ENCODE assay signal across 7 cellular contexts in the genomic region with DNA sequence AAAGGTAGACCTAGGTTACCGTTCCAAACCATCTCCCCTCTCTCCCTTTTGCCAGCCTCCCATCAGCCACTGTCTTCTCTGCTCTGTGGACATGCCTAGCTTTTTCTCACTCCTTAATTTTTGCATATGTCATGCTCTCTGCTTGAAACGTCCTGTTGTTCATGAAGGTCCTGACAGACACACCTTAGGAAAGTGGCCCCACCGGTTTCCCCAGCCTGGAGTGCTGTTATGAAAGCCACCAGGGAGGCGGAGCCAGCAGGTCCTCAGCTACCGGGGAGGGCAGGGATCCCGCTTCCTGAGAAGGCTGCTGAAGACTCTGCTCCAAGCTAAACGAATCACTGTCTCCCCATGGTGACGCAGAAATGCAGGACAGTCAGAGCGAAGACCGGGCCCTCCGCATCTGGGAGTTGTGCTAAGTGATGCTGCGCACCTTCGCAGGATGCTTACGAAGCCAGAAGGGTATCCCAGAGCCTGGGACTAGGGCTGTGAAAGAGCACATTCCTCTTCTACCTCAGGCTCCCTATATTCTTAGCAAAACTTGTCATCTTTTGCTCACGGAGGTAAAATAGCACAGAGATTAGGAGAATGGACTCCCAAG. TPM values are rescaled to one million over a fixed set of nuclear protein-coding genes. Genes with fewer than 3 reads are reported as not detected.
DNase-seq lines count a peak whose midpoint lies in the region; ATAC-seq and TF ChIP-seq lines count a peak whose summit lies in the region.
"Had no signal": no experiment of that assay in that cellular context is flagged by ENCODE, and none has a peak within 500 bp of the region (broad histone marks: within the 10 kb centered on the region; RNA-seq: fewer than 3 reads in every experiment).

No MANE protein-coding gene starts in this region.

- intact Hi-C loops in Calu3 (cut with micrococcal nuclease; ENCODE audit: unreplicated experiment), result loop anchor here (2.0 to 5.0 kb wide), 2 partner anchors 119 to 301 kb away; no protein-coding TSS in a partner anchor
- intact Hi-C loops in esophagus squamous epithelium (cut with DNase I), result no loop called here

- H3K4me1 Mint-ChIP-seq in Calu3 (ENCODE audit: low read depth, unreplicated experiment), result peaks cover 31% of the 10 kb centered on the region

- H3K9me3 ChIP-seq in Peyer's patch (no peaks in the 10 kb centered on the region), esophagus squamous epithelium (no peaks in the 10 kb centered on the region)

- H3K36me3 ChIP-seq in Peyer's patch (no peaks in the 10 kb centered on the region), esophagus squamous epithelium (no peaks in the 10 kb centered on the region)

- TF ChIP-seq POLR2A in Peyer's patch (IDR thresholded peaks at IDR 0.05) (peak in 1 of 2 donors; percentile 7), esophagus squamous epithelium (IDR thresholded peaks at IDR 0.05) (no peak)

- H3K9me3 Mint-ChIP-seq in Calu3 (ENCODE audit: low read depth, unreplicated experiment), result no peaks in the 10 kb centered on the region

- WGBS in esophagus squamous epithelium, 2 donors, result 4 to 14% methylated on average over 5 to 14 of the region's 15 CpGs

- DNase-seq in Calu3 (peak; percentile 90), Peyer's patch (peak; percentile 67 to 90 (median 87)), esophagus squamous epithelium (lab: John Stamatoyannopoulos, UW) (no peak), NCI-H226 (no peak)
- DNase-seq in stimulated activated CD4-positive, alpha-beta T cell treated with anti-CD3 and anti-CD28 coated beads, Interleukin-4, amount 100 ng/mL, for 1 hour, result peak; percentile 28

- H3K27ac ChIP-seq in Peyer's patch (peak overlapping the region; percentile 67 to 85 (median 74)), esophagus squamous epithelium (peak overlapping the region; percentile 80 to 95 (median 86))

- peaks cover 0 to 6% of the 10 kb centered on the region in 2 donors for H3K27me3 ChIP-seq in Peyer's patch
- peaks cover 0 to 40% (median 2%) of the 10 kb centered on the region in 4 donors for H3K27me3 ChIP-seq in esophagus squamous epithelium

- no peak for ATAC-seq in HG03457 (IDR thresholded peaks at IDR 0.05; ENCODE audit: unreplicated experiment)

- peak overlapping the region; percentile 21 to 46 (median 28) for H3K4me3 ChIP-seq in Peyer's patch
- peak overlapping the region; percentile 2 to 56 (median 40) for H3K4me3 ChIP-seq in esophagus squamous epithelium

- no peaks in the 10 kb centered on the region for H3K27me3 Mint-ChIP-seq in Calu3 (ENCODE audit: unreplicated experiment)

- H3K36me3 Mint-ChIP-seq in Calu3 (ENCODE audit: insufficient read depth, unreplicated experiment), result peaks cover 39% of the 10 kb centered on the region

- peak overlapping the region; percentile 80 for H3K4me3 Mint-ChIP-seq in Calu3 (ENCODE audit: low read depth, unreplicated experiment)

- BruUV-seq in Calu3 (replicated peaks; lab: Mats Ljungman, UMichigan), result no TSS peak

- H3K27ac Mint-ChIP-seq in Calu3 (ENCODE audit: unreplicated experiment), result peak overlapping the region; percentile 99

- TF ChIP-seq CTCF in Calu3 (IDR thresholded peaks at IDR 0.05; ENCODE audit: unreplicated experiment) (no peak), Peyer's patch (IDR thresholded peaks at IDR 0.05) (no peak), esophagus squamous epithelium (IDR thresholded peaks at IDR 0.05) (peak in 2 of 6 experiments; percentile 2 to 7)

- H3K4me1 ChIP-seq in Peyer's patch (peaks cover 9 to 48% (median 24%) of the 10 kb centered on the region in 4 donors), esophagus squamous epithelium (peaks cover 30 to 65% (median 34%) of the 10 kb centered on the region in 3 donors)

- CTCF ChIA-PET in Calu3 (lab: Charles Lee), result interaction anchor here (0.9 to 2.1 kb wide), 14 partner anchors 11 to 283 kb away, joined by 3 to 23 read pairs (median 4); partner anchors contain the start of genes ACADVL, DLG4, DVL2 and GABARAP

RNA-seq across cellular contexts. Expression of gene SLC16A11, which starts 2.3 kb away (rescaled TPM):
- total RNA-seq in Calu3 (2022) (not detected in 2 replicates), Peyer's patch (1 to 10 TPM in 1 of 4 donors, under 1 TPM in 1, not detected in 2; 0.94 to 1.1 TPM), esophagus squamous epithelium (1 to 10 TPM in 1 of 4 donors, under 1 TPM in 2, not detected in 1; 0.56 to 2.1 (median 0.72) TPM)

RNA-seq across cellular contexts. Expression of gene SLC16A13, which starts 10.4 kb away (rescaled TPM):
- total RNA-seq in Calu3 (2022) (10.4 and 11.6 TPM in 2 replicates), Peyer's patch (10 to 100 TPM in 1 of 4 donors, 1 to 10 TPM in 3; 7.5 to 16.4 (median 8.8) TPM), esophagus squamous epithelium (1 to 10 TPM; 2.7 to 5.6 (median 3.6) TPM)

RNA-seq across cellular contexts. Expression of gene BCL6B, which starts 23.4 kb away (rescaled TPM):
- total RNA-seq in Calu3 (2022) (not detected in 2 replicates), Peyer's patch (1 to 10 TPM in 2 of 4 donors, under 1 TPM in 2; 0.57 to 9.9 (median 1.4) TPM), esophagus squamous epithelium (1 to 10 TPM in 1 of 4 donors, under 1 TPM in 3; 0.15 to 1.9 (median 0.67) TPM)
- total RNA-seq: myocyte had no signal

RNA-seq across cellular contexts. Expression of gene RNASEK, which starts 33.8 kb away (rescaled TPM):
- total RNA-seq in Calu3 (2022) (120 and 124 TPM in 2 replicates), Peyer's patch (100 to 1,000 TPM in 2 of 4 donors, 10 to 100 TPM in 2; 56.9 to 138 (median 109) TPM), esophagus squamous epithelium (100 to 1,000 TPM in 3 of 4 donors, 10 to 100 TPM in 1; 96.1 to 173 (median 137) TPM)

RNA-seq across cellular contexts. Expression of gene CLEC10A, which starts 33.8 kb away (rescaled TPM):
- total RNA-seq in Calu3 (2022) (not detected in 2 replicates), Peyer's patch (1 to 10 TPM; 1.8 to 9.9 (median 5.6) TPM), esophagus squamous epithelium (10 to 100 TPM in 1 of 4 donors, 1 to 10 TPM in 1, under 1 TPM in 2; 0.40 to 10.6 (median 4.0) TPM)
- total RNA-seq: myocyte had no signal

Comparison
In these comparisons a context has a peak if more than half of its experiments do, and no peak if none do; other contexts are left out.
1. DNase-seq: peak in Calu3 (single experiment), Peyer's patch (3 of 3) and stimulated activated CD4-positive, alpha-beta T cell treated with anti-CD3 and anti-CD28 coated beads, Interleukin-4, amount 100 ng/mL, for 1 hour (single experiment); none in esophagus squamous epithelium (single experiment) and NCI-H226 (single experiment).